Comparison of ENCODE assay signal across 19 cellular contexts in genomic region chr4:174201898-174202297, GRCh38.
"Had no signal": no experiment of that assay in that cellular context is flagged by ENCODE, and none has a peak within 500 bp of the region (broad histone marks: within the 10 kb centered on the region; RNA-seq: fewer than 3 reads in every experiment).

No MANE protein-coding gene starts in this region.

- H3K4me1 ChIP-seq: heart right ventricle had no signal

- H3K4me3 ChIP-seq: heart right ventricle, mucosa of descending colon, tibial artery had no signal

- H3K36me3 ChIP-seq: heart right ventricle, tibial artery had no signal

- ATAC-seq: heart right ventricle; left colon; mucosa of descending colon; stimulated activated naive CD8-positive, alpha-beta T cell treated with anti-CD3 and anti-CD28 coated beads, Interleukin-15, Interleukin-2, amounts not matched to agents 100 U/mL and 50 U/mL, for 24 hours had no signal

- H3K27ac ChIP-seq: heart right ventricle, tibial artery had no signal

- H3K9me3 ChIP-seq: heart right ventricle, mucosa of descending colon, tibial artery had no signal

- DNase-seq: activated CD4-positive, alpha-beta memory T cell treated with anti-CD3 and anti-CD28 coated beads for 36 hours; activated CD4-positive, alpha-beta T cell treated with anti-CD3 and anti-CD28 coated beads for 48 hours; activated gamma-delta T cell; aorta; caudate nucleus; effector CD4-positive, alpha-beta T cell; foreskin fibroblast; heart right ventricle; left colon; mucosa of descending colon; naive B cell; occipital lobe; retina; stimulated activated CD4-positive, alpha-beta T cell treated with anti-CD3 and anti-CD28 coated beads, Interleukin-12 subunit alpha, Interleukin-12 subunit beta, amount 100 ng/mL, for 4 hours; stimulated activated CD4-positive, alpha-beta T cell treated with anti-CD3 and anti-CD28 coated beads, Interleukin-4, amount 100 ng/mL, for 4 hours; stimulated activated naive CD8-positive, alpha-beta T cell treated with anti-CD3 and anti-CD28 coated beads, Interleukin-15, Interleukin-2, amounts not matched to agents 100 U/mL and 50 U/mL, for 24 hours; substantia nigra; tibial artery had no signal

- FAIRE-seq: keratinocyte had no signal
